ENCODE assay signal across 22 cellular contexts in genomic region chr17:39217734-39218369, GRCh38. TPM values are rescaled to one million over a fixed set of nuclear protein-coding genes. Genes with fewer than 3 reads are reported as not detected.
"Had no signal": no experiment of that assay in that cellular context is flagged by ENCODE, and none has a peak within 500 bp of the region (broad histone marks: within the 10 kb centered on the region; RNA-seq: fewer than 3 reads in every experiment).

No MANE protein-coding gene starts in this region.

- FAIRE-seq: astrocyte, small intestine, TTC549 had no signal

- H3K27ac Mint-ChIP-seq: activated CD4-positive, alpha-beta T cell treated with anti-CD3 and anti-CD28 coated beads, Interleukin-2, amount 10 ng/mL, durations not matched to agents 24 days and 14 days; activated naive CD4-positive, alpha-beta T cell treated with anti-CD3 and anti-CD28 coated beads, Interleukin-2, amount 10 ng/mL, durations not matched to agents 7 days and 5 days; activated T-helper 17 cell treated with anti-CD3 and anti-CD28 coated beads, Interleukin-2, amount 50 U/mL, for 72 hours; effector memory CD8-positive, alpha-beta T cell; natural killer cell had no signal

- H3K27me3 ChIP-seq: thyroid gland had no signal

- H3K9me3 ChIP-seq: prostate gland, thyroid gland had no signal

- H3K36me3 Mint-ChIP-seq: activated naive CD4-positive, alpha-beta T cell treated with anti-CD3 and anti-CD28 coated beads, Interleukin-2, amount 10 ng/mL, durations not matched to agents 7 days and 5 days; natural killer cell had no signal

- H3K4me1 ChIP-seq: prostate gland had no signal

- H3K36me3 ChIP-seq: prostate gland, thyroid gland had no signal

- H3K4me3 Mint-ChIP-seq: activated CD4-positive, alpha-beta T cell treated with anti-CD3 and anti-CD28 coated beads, Interleukin-2, amount 10 ng/mL, durations not matched to agents 24 days and 14 days; activated naive CD4-positive, alpha-beta T cell treated with anti-CD3 and anti-CD28 coated beads, Interleukin-2, amount 10 ng/mL, durations not matched to agents 7 days and 5 days; activated T-helper 17 cell treated with anti-CD3 and anti-CD28 coated beads, Interleukin-2, amount 50 U/mL, for 72 hours; natural killer cell had no signal

- H3K4me3 ChIP-seq: prostate gland, thyroid gland had no signal

- ATAC-seq: activated T-helper 17 cell treated with anti-CD3 and anti-CD28 coated beads, Interleukin-2, amount 50 U/mL, for 72 hours; effector memory CD8-positive, alpha-beta T cell; left lobe of liver; natural killer cell; right cardiac atrium had no signal

- H3K9me3 Mint-ChIP-seq: activated CD4-positive, alpha-beta T cell treated with anti-CD3 and anti-CD28 coated beads, Interleukin-2, amount 10 ng/mL, durations not matched to agents 24 days and 14 days; activated naive CD4-positive, alpha-beta T cell treated with anti-CD3 and anti-CD28 coated beads, Interleukin-2, amount 10 ng/mL, durations not matched to agents 7 days and 5 days; activated T-helper 17 cell treated with anti-CD3 and anti-CD28 coated beads, Interleukin-2, amount 50 U/mL, for 72 hours; effector memory CD8-positive, alpha-beta T cell; natural killer cell had no signal

- DNase-seq: activated CD4-positive, alpha-beta T cell treated with anti-CD3 and anti-CD28 coated beads, Interleukin-2, amount 10 ng/mL, durations not matched to agents 24 days and 14 days; activated CD4-positive, CD25-positive, alpha-beta regulatory T cell; activated CD8-positive, alpha-beta memory T cell treated with anti-CD3 and anti-CD28 coated beads for 24 hours; activated naive CD4-positive, alpha-beta T cell treated with anti-CD3 and anti-CD28 coated beads, Interleukin-2, amount 10 ng/mL, durations not matched to agents 7 days and 5 days; dermis blood vessel endothelial cell; effector memory CD8-positive, alpha-beta T cell; foreskin melanocyte; natural killer cell; occipital lobe; right cardiac atrium; small intestine; T-helper 2 cell; thyroid gland had no signal

- H3K27ac ChIP-seq: epithelial cell of prostate, prostate gland, thyroid gland had no signal

- H3K4me1 Mint-ChIP-seq: activated CD4-positive, alpha-beta T cell treated with anti-CD3 and anti-CD28 coated beads, Interleukin-2, amount 10 ng/mL, durations not matched to agents 24 days and 14 days; activated naive CD4-positive, alpha-beta T cell treated with anti-CD3 and anti-CD28 coated beads, Interleukin-2, amount 10 ng/mL, durations not matched to agents 7 days and 5 days; activated T-helper 17 cell treated with anti-CD3 and anti-CD28 coated beads, Interleukin-2, amount 50 U/mL, for 72 hours had no signal

RNA-seq across cellular contexts. Expression of gene STAC2, which starts 7.9 kb away (rescaled TPM):
- total RNA-seq: activated CD4-positive, alpha-beta T cell treated with anti-CD3 and anti-CD28 coated beads, Interleukin-2, amount 10 ng/mL, durations not matched to agents 24 days and 14 days; activated T-helper 17 cell treated with anti-CD3 and anti-CD28 coated beads, Interleukin-2, amount 50 U/mL, for 72 hours; astrocyte; fibroblast of lung; left lobe of liver; lung microvascular endothelial cell; natural killer cell; thyroid gland had no signal

RNA-seq across cellular contexts. Expression of gene ARL5C, which starts 51.9 kb away (rescaled TPM):
- total RNA-seq: activated CD4-positive, alpha-beta T cell treated with anti-CD3 and anti-CD28 coated beads, Interleukin-2, amount 10 ng/mL, durations not matched to agents 24 days and 14 days; activated T-helper 17 cell treated with anti-CD3 and anti-CD28 coated beads, Interleukin-2, amount 50 U/mL, for 72 hours; astrocyte; dermis blood vessel endothelial cell; fibroblast of lung; left lobe of liver; lung microvascular endothelial cell; mucosa of gallbladder; occipital lobe; prostate gland; right cardiac atrium; thyroid gland had no signal
- polyA plus RNA-seq: fibroblast of lung, right cardiac atrium, small intestine had no signal
